15 cellular contexts compared by ENCODE assay signal in genomic region chr9:127112056-127112455, GRCh38. TPM values are rescaled to one million over a fixed set of nuclear protein-coding genes. Genes with fewer than 3 reads are reported as not detected.
DNase-seq lines count a peak whose midpoint lies in the region; ATAC-seq and TF ChIP-seq lines count a peak whose summit lies in the region.
"Had no signal": no experiment of that assay in that cellular context is flagged by ENCODE, and none has a peak within 500 bp of the region (broad histone marks: within the 10 kb centered on the region; RNA-seq: fewer than 3 reads in every experiment).

No MANE protein-coding gene starts in this region.

- peak overlapping the region; percentile 96 for H3K27ac Mint-ChIP-seq in WTC11
- H3K27ac Mint-ChIP-seq: activated CD4-positive, alpha-beta memory T cell treated with anti-CD3 and anti-CD28 coated beads, Interleukin-2, amount 10 ng/mL, durations not matched to agents 7 days and 5 days; CD14-positive monocyte had no signal

- POLR2A ChIA-PET in WTC11 (lab: Charles Lee): interaction anchor here (0.5 to 2.0 kb wide), 5 partner anchors 8 to 237 kb away, joined by 3 to 11 read pairs (median 3); partner anchors contain the start of gene ANGPTL2

- no peaks in the 10 kb centered on the region for H3K27me3 ChIP-seq in HUES6 (ENCODE audit: control insufficient read depth, insufficient read depth, low read length)

- CTCF ChIA-PET in WTC11 (lab: Charles Lee): interaction anchor here (0.6 to 2.5 kb wide), 14 partner anchors 10 to 379 kb away, joined by 3 to 15 read pairs (median 4); partner anchors contain the start of gene ANGPTL2

- no peak overlapping the region for H3K4me3 Mint-ChIP-seq in WTC11
- H3K4me3 Mint-ChIP-seq: activated CD4-positive, alpha-beta memory T cell treated with anti-CD3 and anti-CD28 coated beads, Interleukin-2, amount 10 ng/mL, durations not matched to agents 7 days and 5 days; CD14-positive monocyte had no signal

- peak overlapping the region; percentile 61; the same call in 1 of the 2 replicates for H3K27ac ChIP-seq in HUES6 (ENCODE audit: low read depth, low read length)
- peak overlapping the region in 14 of 21 experiments; percentile 10 to 86 (median 64) for H3K27ac ChIP-seq in skin epidermis
- H3K27ac ChIP-seq: neutrophil had no signal

- H3K36me3 Mint-ChIP-seq in WTC11: no peaks in the 10 kb centered on the region
- H3K36me3 Mint-ChIP-seq: CD14-positive monocyte had no signal

- peaks cover 26% of the 10 kb centered on the region for H3K4me1 Mint-ChIP-seq in WTC11

- intact Hi-C loops in left ventricle myocardium superior (cut with micrococcal nuclease): no loop called here

- no peaks in the 10 kb centered on the region for H3K27me3 Mint-ChIP-seq in WTC11 (ENCODE audit: low read depth)

- H3K4me3 ChIP-seq in HUES6 (ENCODE audit: low read depth, low read length): no peak overlapping the region
- H3K4me3 ChIP-seq in skin epidermis: no peak overlapping the region

- no peak overlapping the region for H3K9ac ChIP-seq in HUES6 (ENCODE audit: low read length)

- H3K9me3 ChIP-seq in HUES6 (ENCODE audit: control insufficient read depth, insufficient read depth, low read depth, low read length): no peaks in the 10 kb centered on the region
- H3K9me3 ChIP-seq: neutrophil had no signal

- TF ChIP-seq CTCF in WTC11 (IDR thresholded peaks at IDR 0.05): no peak

- peak; percentile 96 for ATAC-seq in WTC11
- peak; percentile 56 for ATAC-seq in left ventricle myocardium superior
- ATAC-seq in HG02763 (IDR thresholded peaks at IDR 0.05; ENCODE audit: unreplicated experiment): no peak
- ATAC-seq in GM18519 (IDR thresholded peaks at IDR 0.05; ENCODE audit: low FRiP score, unreplicated experiment): no peak
- ATAC-seq: left lobe of liver had no signal

- DNase-seq in WTC11 (ENCODE audit: low spot score) (peak; percentile 92), left ventricle myocardium superior (peak; percentile 63), DMS79 (lab: John Stamatoyannopoulos, UW) (no peak), hippocampal formation (lab: John Stamatoyannopoulos, UW) (no peak)
- DNase-seq: activated CD4-positive, alpha-beta memory T cell treated with anti-CD3 and anti-CD28 coated beads, Interleukin-2, amount 10 ng/mL, durations not matched to agents 7 days and 5 days; cerebellar nuclear complex; NCI-H1436 had no signal

- no peaks in the 10 kb centered on the region for H3K9me3 Mint-ChIP-seq in WTC11
- H3K9me3 Mint-ChIP-seq: activated CD4-positive, alpha-beta memory T cell treated with anti-CD3 and anti-CD28 coated beads, Interleukin-2, amount 10 ng/mL, durations not matched to agents 7 days and 5 days; CD14-positive monocyte had no signal

- H3K36me3 ChIP-seq in HUES6 (ENCODE audit: control insufficient read depth, insufficient read depth, low read length): no peaks in the 10 kb centered on the region
- H3K36me3 ChIP-seq: neutrophil had no signal

- peaks cover 26% of the 10 kb centered on the region for H3K4me1 ChIP-seq in HUES6 (ENCODE audit: control insufficient read depth, insufficient read depth, low read length)

TF ChIP-seq in WTC11, 78 proteins besides CTCF, POLR2A, EP300 and RAD21:
- TF ChIP-seq TEAD4 (CRISPR knock-in tag; IDR thresholded peaks at IDR 0.05) (no peak), PREB (CRISPR knock-in tag; IDR thresholded peaks at IDR 0.05; ENCODE audit: borderline replicate concordance) (no peak), FOXK1 (CRISPR knock-in tag; IDR thresholded peaks at IDR 0.05) (no peak), CREM (CRISPR knock-in tag; IDR thresholded peaks at IDR 0.05) (peak; percentile 59; the same call in 1 of the 2 replicates), ZNF423 (CRISPR knock-in tag; IDR thresholded peaks at IDR 0.05) (peak; percentile 75), IRF2 (CRISPR knock-in tag; IDR thresholded peaks at IDR 0.05; ENCODE audit: borderline replicate concordance, low read depth) (no peak), FOXJ3 (CRISPR knock-in tag; IDR thresholded peaks at IDR 0.05; ENCODE audit: borderline replicate concordance) (no peak)

RNA-seq across cellular contexts. Expression of gene ANGPTL2, which starts 10.4 kb away (rescaled TPM):
- 4.5 to 6.7 TPM (median 6.3 TPM) in 3 replicates for total RNA-seq in WTC11 (2021)
- total RNA-seq in left ventricle myocardium superior: 27.4 TPM
- total RNA-seq: T-helper 1 cell treated with Interleukin-12 subunit alpha and Interleukin-12 subunit beta and Interleukin-4 antibody, amounts not matched to agents 30 ng/mL and 1 ng/mL, for 36 hours had no signal

Comparison
In these comparisons a context has a peak if more than half of its experiments do, and no peak if none do; other contexts are left out.
1. ATAC-seq: peak in WTC11 (single experiment) and left ventricle myocardium superior (single experiment); none in HG02763 (single experiment) and GM18519 (single experiment).
2. DNase-seq: peak in WTC11 (single experiment) and left ventricle myocardium superior (single experiment); none in DMS79 (single experiment) and hippocampal formation (0 of 2).